Comparison of ENCODE assay signal across 10 cellular contexts in genomic region chr5:159120446-159120845, GRCh38. TPM values are rescaled to one million over a fixed set of nuclear protein-coding genes. Genes with fewer than 3 reads are reported as not detected.
A peak's percentile ranks its signal among the peaks of the same experiment; 100 is the strongest.
DNase-seq lines count a peak whose midpoint lies in the region; ATAC-seq and TF ChIP-seq lines count a peak whose summit lies in the region.
"Had no signal": no experiment of that assay in that cellular context is flagged by ENCODE, and none has a peak within 500 bp of the region (broad histone marks: within the 10 kb centered on the region; RNA-seq: fewer than 3 reads in every experiment).

No MANE protein-coding gene starts in this region.

- CTCF ChIA-PET in CD8-positive, alpha-beta T cell (lab: Charles Lee): interaction anchor here (2.6 to 3.7 kb wide), 2 partner anchors 14 to 425 kb away, joined by 19 to 22 read pairs; no protein-coding TSS in a partner anchor

- peak; percentile 94 for ATAC-seq in CD8-positive, alpha-beta T cell
- ATAC-seq in GM19372 (IDR thresholded peaks at IDR 0.05; ENCODE audit: low read depth, unreplicated experiment) (peak; percentile 56), memory B cell (ENCODE audit: low read depth) (peak; percentile 47), GM21723 (IDR thresholded peaks at IDR 0.05; ENCODE audit: unreplicated experiment) (no peak)

- DNase-seq in CD8-positive, alpha-beta T cell: no peak
- DNase-seq in RPMI7951 (ENCODE audit: low read depth) (peak; percentile 24), memory B cell (ENCODE audit: low spot score in 2 of 2) (no peak), NCI-H226 (no peak), cortex of kidney (lab: John Stamatoyannopoulos, UW) (no peak), GOT3 (lab: John Stamatoyannopoulos, UW) (no peak)
- DNase-seq: NCI-H1417, nephron progenitor cell had no signal

- H3K27ac Mint-ChIP-seq in CD8-positive, alpha-beta T cell: peak overlapping the region; percentile 95
- H3K27ac Mint-ChIP-seq in memory B cell: peak overlapping the region; percentile 40
- H3K27ac Mint-ChIP-seq: nephron progenitor cell had no signal

- H3K4me1 ChIP-seq in CD8-positive, alpha-beta T cell (ENCODE audit: insufficient read depth, low read length): peaks cover 15% of the 10 kb centered on the region

- peak overlapping the region; percentile 78 for H3K4me3 Mint-ChIP-seq in CD8-positive, alpha-beta T cell
- H3K4me3 Mint-ChIP-seq in memory B cell: peak overlapping the region; percentile 62
- H3K4me3 Mint-ChIP-seq: nephron progenitor cell had no signal

- TF ChIP-seq CTCF in CD8-positive, alpha-beta T cell (IDR thresholded peaks at IDR 0.05): no peak

- peaks cover 22% of the 10 kb centered on the region for H3K4me1 Mint-ChIP-seq in CD8-positive, alpha-beta T cell (ENCODE audit: low read depth)
- peaks cover 9% of the 10 kb centered on the region for H3K4me1 Mint-ChIP-seq in memory B cell
- H3K4me1 Mint-ChIP-seq: nephron progenitor cell had no signal

- peak overlapping the region; percentile 37 for H3K4me3 ChIP-seq in CD8-positive, alpha-beta T cell (ENCODE audit: low read depth, low read length)

- H3K36me3 Mint-ChIP-seq in CD8-positive, alpha-beta T cell: peaks cover 2% of the 10 kb centered on the region
- peaks cover under 1% of the 10 kb centered on the region for H3K36me3 Mint-ChIP-seq in memory B cell

- peaks cover 13% of the 10 kb centered on the region for H3K9me3 Mint-ChIP-seq in CD8-positive, alpha-beta T cell
- H3K9me3 Mint-ChIP-seq in memory B cell: peaks cover under 1% of the 10 kb centered on the region

- H3K27me3 ChIP-seq in CD8-positive, alpha-beta T cell (ENCODE audit: insufficient read depth, low read length): no peaks in the 10 kb centered on the region

- intact Hi-C loops in CD8-positive, alpha-beta T cell (cut with DNase I, micrococcal nuclease): no loop called here

- H3K27me3 Mint-ChIP-seq in CD8-positive, alpha-beta T cell (ENCODE audit: low read depth): no peaks in the 10 kb centered on the region
- H3K27me3 Mint-ChIP-seq in memory B cell: no peaks in the 10 kb centered on the region

- no peaks in the 10 kb centered on the region for H3K36me3 ChIP-seq in CD8-positive, alpha-beta T cell (ENCODE audit: insufficient read depth, low read length)

- H3K27ac ChIP-seq in CD8-positive, alpha-beta T cell (ENCODE audit: low read depth, low read length): peak overlapping the region; percentile 29

- POLR2A ChIA-PET in CD8-positive, alpha-beta T cell (lab: Charles Lee): no interaction called here

- H3K9me3 ChIP-seq in CD8-positive, alpha-beta T cell (ENCODE audit: low read length): no peaks in the 10 kb centered on the region

RNA-seq across cellular contexts. Expression of gene EBF1, which starts 20.7 kb away (rescaled TPM):
- total RNA-seq in CD8-positive, alpha-beta T cell: 1 to 10 TPM in 1 of 2 experiments, under 1 TPM in 1; 0.67 to 1.3 TPM
- not detected in 2 replicates for total RNA-seq in RPMI7951 (2014; rRNA removed; shearing (Covaris generic))
